8 cellular contexts compared by ENCODE assay signal in genomic region chr17:31558748-31559646, GRCh38.
DNase-seq lines count a peak whose midpoint lies in the region; ATAC-seq lines count a peak whose summit lies in the region.

No MANE protein-coding gene starts in this region.

- peak; percentile 81 for DNase-seq in NCI-H748 (lab: John Stamatoyannopoulos, UW; ENCODE audit: unreplicated experiment)
- DNase-seq in activated CD8-positive, alpha-beta memory T cell treated with anti-CD3 and anti-CD28 coated beads for 4 hours (ENCODE audit: low read depth in 2 of 2) = peak; percentile 35 to 40
- DNase-seq in effector memory CD8-positive, alpha-beta T cell = peak; percentile 21 to 27 (median 25)
- peak; percentile 81 for DNase-seq in medulla oblongata (ENCODE audit: extremely low spot score)
- peak; percentile 34 to 53 (median 38) for DNase-seq in stimulated activated CD4-positive, alpha-beta T cell treated with anti-CD3 and anti-CD28 coated beads, TNF-alpha, amount 100 ng/mL, for 4 hours (ENCODE audit: low read depth in 3 of 3)

- H3K36me3 Mint-ChIP-seq in effector memory CD8-positive, alpha-beta T cell (ENCODE audit: insufficient read depth) = no peaks in the 10 kb centered on the region

- peaks cover 22% of the 10 kb centered on the region for H3K4me1 ChIP-seq in ES-I3 (ENCODE audit: insufficient read depth, low read length)

- peaks cover 2 to 3% of the 10 kb centered on the region in 2 donors for H3K4me1 Mint-ChIP-seq in effector memory CD8-positive, alpha-beta T cell (ENCODE audit: low read depth in 2 of 2)

- H3K36me3 ChIP-seq in ES-I3 (ENCODE audit: insufficient read depth, low read length) = no peaks in the 10 kb centered on the region

- H3K9me3 Mint-ChIP-seq in effector memory CD8-positive, alpha-beta T cell = no peaks in the 10 kb centered on the region

- H3K27ac Mint-ChIP-seq in effector memory CD8-positive, alpha-beta T cell = no peak overlapping the region

- peak overlapping the region; percentile 74 for H3K9ac ChIP-seq in ES-I3 (ENCODE audit: low read depth, low read length)

- ATAC-seq in HG02798 (IDR thresholded peaks at IDR 0.05; ENCODE audit: poor library complexity, unreplicated experiment) = peak; percentile 78
- peak; percentile 93 for ATAC-seq in effector memory CD8-positive, alpha-beta T cell (replicated peaks)
- no peak for ATAC-seq in HG03108 (IDR thresholded peaks at IDR 0.05; ENCODE audit: unreplicated experiment)

- peaks cover 0 to 15% of the 10 kb centered on the region in 2 donors for H3K27me3 Mint-ChIP-seq in effector memory CD8-positive, alpha-beta T cell

- H3K4me3 Mint-ChIP-seq in effector memory CD8-positive, alpha-beta T cell = peak overlapping the region; percentile 77 to 80

- no peaks in the 10 kb centered on the region for H3K9me3 ChIP-seq in ES-I3 (ENCODE audit: control insufficient read depth, insufficient read depth, low read length)

Comparison
In these comparisons a context has a peak if more than half of its experiments do, and no peak if none do; other contexts are left out.
1. DNase-seq: peak in every context shown above with its lines; median percentile 81 in NCI-H748; 81 in medulla oblongata; 38 in stimulated activated CD4-positive, alpha-beta T cell treated with anti-CD3 and anti-CD28 coated beads, TNF-alpha, amount 100 ng/mL, for 4 hours; 38 in activated CD8-positive, alpha-beta memory T cell treated with anti-CD3 and anti-CD28 coated beads for 4 hours; 25 in effector memory CD8-positive, alpha-beta T cell.